Comparison of ENCODE assay signal across 7 cellular contexts in genomic region chr7:76728571-76728974, GRCh38.
DNase-seq lines count a peak whose midpoint lies in the region; ATAC-seq, FAIRE-seq and TF ChIP-seq lines count a peak whose summit lies in the region.
"Not testable (repeated sequence)": the region's sequence is repeated elsewhere in the genome, so short reads cannot be mapped to it uniquely, and the experiment has no call there.

No MANE protein-coding gene starts in this region.

- POLR2A ChIA-PET in WTC11 (lab: Charles Lee); HepG2 (lab: Yijun Ruan, JAX): not testable (repeated sequence)

- H3K4me3 Mint-ChIP-seq in WTC11: peak overlapping the region; percentile 87

- peak overlapping the region; percentile 13 for H2BK120ac ChIP-seq in trophoblast cell (ENCODE audit: insufficient read depth, low read length, poor library complexity)

- H3K4me1 ChIP-seq in esophagus squamous epithelium; HepG2 (ENCODE audit: insufficient read depth, low read length); trophoblast cell (ENCODE audit: control insufficient read depth in 1 of 2, insufficient read depth in 2 of 2, low read length in 2 of 2): not testable (repeated sequence)

- not testable (repeated sequence) for TF ChIP-seq CTCF in LNCaP clone FGC (IDR thresholded peaks at IDR 0.05; ENCODE audit: control insufficient read depth, extremely low read depth, insufficient read depth); WTC11 (IDR thresholded peaks at IDR 0.05); esophagus squamous epithelium (IDR thresholded peaks at IDR 0.05); HepG2 (CRISPR knock-in tag; IDR thresholded peaks at IDR 0.05)

- intact Hi-C loops in esophagus squamous epithelium (cut with DNase I); HepG2 (cut with micrococcal nuclease; ENCODE audit: unreplicated experiment): not testable (repeated sequence)

- H4K8ac ChIP-seq in trophoblast cell (ENCODE audit: low read depth, low read length): not testable (repeated sequence)

- not testable (repeated sequence) for H2BK5ac ChIP-seq in trophoblast cell (ENCODE audit: low read depth, low read length, poor library complexity)

- not testable (repeated sequence) for H3K4me2 ChIP-seq in HepG2 (ENCODE audit: low read depth, low read length); trophoblast cell (ENCODE audit: low read length)

- peaks cover 14% of the 10 kb centered on the region for H3K36me3 Mint-ChIP-seq in WTC11

- peaks cover 10% of the 10 kb centered on the region for H3K9me3 Mint-ChIP-seq in WTC11

- not testable (repeated sequence) for H3K79me2 ChIP-seq in HepG2 (ENCODE audit: insufficient read depth, low read length); trophoblast cell (ENCODE audit: control insufficient read depth, insufficient read depth, low read length, poor library complexity)

- not testable (repeated sequence) for ATAC-seq in WTC11, HepG2

- not testable (repeated sequence) for H3K27me3 ChIP-seq in esophagus squamous epithelium; HepG2 (ENCODE audit: control insufficient read depth in 1 of 2, insufficient read depth in 2 of 2, low read length in 2 of 2); trophoblast cell (ENCODE audit: insufficient read depth, low read length)

- 63 to 100% methylated on average over 1 to 9 of the region's 23 CpGs for WGBS in esophagus squamous epithelium, 2 donors
- WGBS in HepG2 (ENCODE audit: low lambda C conversion rate): 89% methylated on average over 19 of the region's 23 CpGs
- WGBS in trophoblast cell (ENCODE audit: extremely low coverage, insufficient coverage, insufficient read length): no CpG with 5 or more reads among the region's 23 CpGs

- not testable (repeated sequence) for H3K9ac ChIP-seq in HepG2 (ENCODE audit: insufficient read depth, low read depth, low read length); trophoblast cell (ENCODE audit: low read length)

- in situ Hi-C loops in HepG2 (cut with HindIII; ENCODE audit: extremely low pct_ligation_motif_present, low pct_unique_long_range_greater_than_20kb): not testable (repeated sequence)

- H2AFZ ChIP-seq in HepG2 (ENCODE audit: low read length); trophoblast cell (ENCODE audit: insufficient read depth, low read length, poor library complexity): not testable (repeated sequence)

- not testable (repeated sequence) for H3K23ac ChIP-seq in trophoblast cell (ENCODE audit: low read length)

- H3K14ac ChIP-seq in trophoblast cell (ENCODE audit: low read length): not testable (repeated sequence)

- H3K79me1 ChIP-seq in trophoblast cell (ENCODE audit: low read length): not testable (repeated sequence)

- not testable (repeated sequence) for H3K18ac ChIP-seq in trophoblast cell (ENCODE audit: low read length)

- BruUV-seq in HepG2 (replicated peaks; lab: Mats Ljungman, UMichigan): not testable (repeated sequence)

- CTCF ChIA-PET in WTC11 (lab: Charles Lee); HepG2 (lab: Yijun Ruan, JAX; ENCODE audit: low intra/inter-chr PET ratio, low total read pairs): not testable (repeated sequence)

- not testable (repeated sequence) for H4K12ac ChIP-seq in trophoblast cell (ENCODE audit: low read depth, low read length)

- H4K91ac ChIP-seq in trophoblast cell (ENCODE audit: low read depth, low read length): peak overlapping the region; percentile 11

- H4K20me1 ChIP-seq in HepG2 (ENCODE audit: insufficient read depth, low read length): not testable (repeated sequence)

- peak overlapping the region; percentile 96 for H3K27ac Mint-ChIP-seq in WTC11

- TF ChIP-seq POLR2A in esophagus squamous epithelium (IDR thresholded peaks at IDR 0.05); HepG2 (IDR thresholded peaks at IDR 0.05; ENCODE audit: insufficient read depth in 1 of 2, low read depth in 2 of 2, low read length in 2 of 2): not testable (repeated sequence)

- FAIRE-seq in HepG2 (lab: Jason Lieb, UNC): not testable (repeated sequence)

- peak overlapping the region; percentile 58 to 80 (median 76) for H3K27ac ChIP-seq in esophagus squamous epithelium
- not testable (repeated sequence) for H3K27ac ChIP-seq in HepG2 (ENCODE audit: extremely low read length, insufficient read depth, low read length); trophoblast cell (ENCODE audit: low read depth, low read length)

- peaks cover 25% of the 10 kb centered on the region for H3K4me1 Mint-ChIP-seq in WTC11

- not testable (repeated sequence) for TF ChIP-seq RAD21 in HepG2 (CRISPR knock-in tag; IDR thresholded peaks at IDR 0.05)

- not testable (repeated sequence) for TF ChIP-seq EP300 in HepG2 (IDR thresholded peaks at IDR 0.05; ENCODE audit: low read depth in 2 of 2, low read length in 2 of 2); HepG2 (CRISPR knock-in tag; IDR thresholded peaks at IDR 0.05; ENCODE audit: borderline replicate concordance)

- DNase-seq in ELF-1 (ENCODE audit: low read depth, low spot score) (peak; percentile 15), NCI-H510A treated with DMSO at 0.1 percent for 48 hours (lab: John Stamatoyannopoulos, UW) (peak; percentile 7), WTC11 (ENCODE audit: low spot score) (peak; percentile 67)
- not testable (repeated sequence) for DNase-seq in LNCaP clone FGC (ENCODE audit: low read depth); esophagus squamous epithelium (lab: John Stamatoyannopoulos, UW); HepG2 (ENCODE audit: low spot score); trophoblast cell

- not testable (repeated sequence) for H2BK12ac ChIP-seq in trophoblast cell (ENCODE audit: low read length)

- peak overlapping the region; percentile 38 for H3K4me3 ChIP-seq in LNCaP clone FGC (ENCODE audit: low read depth, low read length)
- peak overlapping the region; percentile 38 to 52 (median 45) for H3K4me3 ChIP-seq in esophagus squamous epithelium
- not testable (repeated sequence) for H3K4me3 ChIP-seq in HepG2 (replicated peaks in 1 of 3; ENCODE audit: insufficient read depth in 1 of 3, low read depth in 2 of 3, low read length in 3 of 3); trophoblast cell (ENCODE audit: low read depth, low read length)

- not testable (repeated sequence) for H2AK5ac ChIP-seq in trophoblast cell (ENCODE audit: low read length)

- H3K36me3 ChIP-seq in esophagus squamous epithelium; HepG2 (replicated peaks in 1 of 2; ENCODE audit: control insufficient read depth in 1 of 2, insufficient read depth in 2 of 2, low read length in 2 of 2); trophoblast cell (ENCODE audit: control insufficient read depth in 1 of 2, insufficient read depth in 2 of 2, low read length in 2 of 2): not testable (repeated sequence)

- H3K4ac ChIP-seq in trophoblast cell (ENCODE audit: low read depth, low read length): not testable (repeated sequence)

- H3K27me3 Mint-ChIP-seq in WTC11 (ENCODE audit: low read depth): not testable (repeated sequence)

- H3K9me3 ChIP-seq in esophagus squamous epithelium; HepG2 (ENCODE audit: low read length); trophoblast cell (ENCODE audit: insufficient read depth, low read depth, low read length): not testable (repeated sequence)

TF ChIP-seq in WTC11, 78 proteins besides CTCF, POLR2A, EP300 and RAD21 (continues in another document):
- TF ChIP-seq, protein P1, sequence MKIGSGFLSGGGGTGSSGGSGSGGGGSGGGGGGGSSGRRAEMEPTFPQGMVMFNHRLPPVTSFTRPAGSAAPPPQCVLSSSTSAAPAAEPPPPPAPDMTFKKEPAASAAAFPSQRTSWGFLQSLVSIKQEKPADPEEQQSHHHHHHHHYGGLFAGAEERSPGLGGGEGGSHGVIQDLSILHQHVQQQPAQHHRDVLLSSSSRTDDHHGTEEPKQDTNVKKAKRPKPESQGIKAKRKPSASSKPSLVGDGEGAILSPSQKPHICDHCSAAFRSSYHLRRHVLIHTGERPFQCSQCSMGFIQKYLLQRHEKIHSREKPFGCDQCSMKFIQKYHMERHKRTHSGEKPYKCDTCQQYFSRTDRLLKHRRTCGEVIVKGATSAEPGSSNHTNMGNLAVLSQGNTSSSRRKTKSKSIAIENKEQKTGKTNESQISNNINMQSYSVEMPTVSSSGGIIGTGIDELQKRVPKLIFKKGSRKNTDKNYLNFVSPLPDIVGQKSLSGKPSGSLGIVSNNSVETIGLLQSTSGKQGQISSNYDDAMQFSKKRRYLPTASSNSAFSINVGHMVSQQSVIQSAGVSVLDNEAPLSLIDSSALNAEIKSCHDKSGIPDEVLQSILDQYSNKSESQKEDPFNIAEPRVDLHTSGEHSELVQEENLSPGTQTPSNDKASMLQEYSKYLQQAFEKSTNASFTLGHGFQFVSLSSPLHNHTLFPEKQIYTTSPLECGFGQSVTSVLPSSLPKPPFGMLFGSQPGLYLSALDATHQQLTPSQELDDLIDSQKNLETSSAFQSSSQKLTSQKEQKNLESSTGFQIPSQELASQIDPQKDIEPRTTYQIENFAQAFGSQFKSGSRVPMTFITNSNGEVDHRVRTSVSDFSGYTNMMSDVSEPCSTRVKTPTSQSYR (CRISPR knock-in tag; IDR thresholded peaks at IDR 0.05): peak; percentile 88; the same call in 1 of the 2 replicates
